Comparison of ENCODE assay signal across 8 cellular contexts in genomic region chr14:37172024-37172869, GRCh38. TPM values are rescaled to one million over a fixed set of nuclear protein-coding genes. Genes with fewer than 3 reads are reported as not detected.
DNase-seq lines count a peak whose midpoint lies in the region; ATAC-seq and TF ChIP-seq lines count a peak whose summit lies in the region.

TSS of gene SLC25A21 (minus strand) at chr14:37172606.

- CTCF ChIA-PET in PC-3 (lab: Charles Lee) = interaction anchor here (0.9 to 1.0 kb wide), 2 partner anchors 61 to 64 kb away, joined by 3 to 4 read pairs; no protein-coding TSS in a partner anchor

- peak within 1 kb of the TSS; percentile 93 for H3K9ac ChIP-seq in PC-3 (ENCODE audit: low read length)

- H3K4me1 ChIP-seq in PC-3 (ENCODE audit: insufficient read depth, low read length) = peaks cover 15% of the 10 kb centered on the region

- BruUV-seq in PC-3 (replicated peaks; lab: Mats Ljungman, UMichigan) = TSS peak; percentile 73

- peak within 1 kb of the TSS; percentile 94 for H3K4me3 Mint-ChIP-seq in HFFc6
- H3K4me3 Mint-ChIP-seq in stimulated activated naive B cell treated with anti-CD40 and anti-IgM and Interleukin-4, amounts not matched to agents 10 μg/mL and 1 μg/mL and 100 μg/mL, for 72 hours = peak within 1 kb of the TSS; percentile 38 to 53

- peak within 1 kb of the TSS; percentile 87 for H3K27ac ChIP-seq in PC-3 (ENCODE audit: low read length)

- peaks cover 22% of the 10 kb centered on the region for H3K4me1 Mint-ChIP-seq in HFFc6 (ENCODE audit: low read depth)
- no peaks in the 10 kb centered on the region for H3K4me1 Mint-ChIP-seq in stimulated activated naive B cell treated with anti-CD40 and anti-IgM and Interleukin-4, amounts not matched to agents 10 μg/mL and 1 μg/mL and 100 μg/mL, for 72 hours

- H3K79me2 ChIP-seq in PC-3 (ENCODE audit: low read length) = peaks cover 27% of the 10 kb centered on the region

- DNase-seq in ACHN = peak; percentile 72
- DNase-seq in HFFc6 = peak; percentile 71
- peak; percentile 87 for DNase-seq in PC-3
- peak; percentile 26 to 79 for DNase-seq in dermis microvascular lymphatic vessel endothelial cell (ENCODE audit: low read depth in 2 of 2)
- DNase-seq in kidney tubule cell (ENCODE audit: low spot score) = peak; percentile 88
- no peak for DNase-seq in stimulated activated naive B cell treated with anti-CD40 and anti-IgM and Interleukin-4, amounts not matched to agents 10 μg/mL and 1 μg/mL and 100 μg/mL, for 72 hours
- no peak for DNase-seq in activated CD4-positive, CD25-positive, alpha-beta regulatory T cell treated with anti-CD3 and anti-CD28 coated beads, Interleukin-2, amount 50 U/mL, for 72 hours

- in situ Hi-C loops in ACHN (cut with HindIII; ENCODE audit: low pct_ligation_motif_present, low pct_unique_long_range_greater_than_20kb, low sequenced_read_pairs) = no loop called here

- H4K20me1 ChIP-seq in PC-3 (ENCODE audit: low read length) = no peaks in the 10 kb centered on the region

- peak within 1 kb of the TSS; percentile 95 for H3K27ac Mint-ChIP-seq in HFFc6
- H3K27ac Mint-ChIP-seq in stimulated activated naive B cell treated with anti-CD40 and anti-IgM and Interleukin-4, amounts not matched to agents 10 μg/mL and 1 μg/mL and 100 μg/mL, for 72 hours = no peak within 1 kb of the TSS

- no peaks in the 10 kb centered on the region for H3F3A ChIP-seq in PC-3 (ENCODE audit: low read length, unreplicated experiment)

- H3K4me3 ChIP-seq in PC-3 (ENCODE audit: low read length) = peak within 1 kb of the TSS; percentile 82

- ATAC-seq in PC-3 = peak; percentile 94
- ATAC-seq in stimulated activated naive B cell treated with anti-CD40 and anti-IgM and Interleukin-4, amounts not matched to agents 10 μg/mL and 1 μg/mL and 100 μg/mL, for 72 hours (replicated peaks) = peak; percentile 39 to 51
- no peak for ATAC-seq in HG03342 (IDR thresholded peaks at IDR 0.05; ENCODE audit: unreplicated experiment)

- H3K9me3 Mint-ChIP-seq in HFFc6 = no peaks in the 10 kb centered on the region
- no peaks in the 10 kb centered on the region for H3K9me3 Mint-ChIP-seq in stimulated activated naive B cell treated with anti-CD40 and anti-IgM and Interleukin-4, amounts not matched to agents 10 μg/mL and 1 μg/mL and 100 μg/mL, for 72 hours

- no peaks in the 10 kb centered on the region for H3K36me3 Mint-ChIP-seq in HFFc6 (ENCODE audit: low read depth)
- H3K36me3 Mint-ChIP-seq in stimulated activated naive B cell treated with anti-CD40 and anti-IgM and Interleukin-4, amounts not matched to agents 10 μg/mL and 1 μg/mL and 100 μg/mL, for 72 hours = no peaks in the 10 kb centered on the region

- H3K27me3 ChIP-seq in PC-3 (ENCODE audit: low read length) = no peaks in the 10 kb centered on the region

- peak within 1 kb of the TSS; percentile 87 for H3K4me2 ChIP-seq in PC-3 (ENCODE audit: low read length)

- TF ChIP-seq CTCF in HFFc6 (IDR thresholded peaks at IDR 0.05) (peak; percentile 38), PC-3 (conservative IDR thresholded peaks at IDR 0.05; ENCODE audit: low read depth, low read length) (0 out of 2 replicates have a peak, but pooled peaks have one; percentile 29)

- peak within 1 kb of the TSS; percentile 91 for H2AFZ ChIP-seq in PC-3 (ENCODE audit: low read length)

- peaks cover 5% of the 10 kb centered on the region; the same call in 1 of the 2 replicates for H3K27me3 Mint-ChIP-seq in HFFc6 (ENCODE audit: insufficient read depth)
- H3K27me3 Mint-ChIP-seq in stimulated activated naive B cell treated with anti-CD40 and anti-IgM and Interleukin-4, amounts not matched to agents 10 μg/mL and 1 μg/mL and 100 μg/mL, for 72 hours = peaks cover 7 to 8% of the 10 kb centered on the region in 2 donors

- no peaks in the 10 kb centered on the region for H3K9me2 ChIP-seq in PC-3 (replicated peaks; ENCODE audit: low read length)

- H3K36me3 ChIP-seq in PC-3 (ENCODE audit: low read depth, low read length) = no peaks in the 10 kb centered on the region

- no peaks in the 10 kb centered on the region for H3K9me3 ChIP-seq in PC-3 (ENCODE audit: low read length)

- intact Hi-C loops in PC-3 (cut with micrococcal nuclease) = loop anchor here (1.0 to 10.0 kb wide), 4 partner anchors 26 to 413 kb away; no protein-coding TSS in a partner anchor

- POLR2A ChIA-PET in PC-3 (lab: Charles Lee; ENCODE audit: unreplicated experiment) = interaction anchor here (0.7 kb wide), 1 partner anchor 26 kb away, joined by 3 read pairs; no protein-coding TSS in a partner anchor

RNA-seq across cellular contexts. Expression of gene SLC25A21, which starts in this region (rescaled TPM):
- total RNA-seq in HFFc6 (2021; fragmentation: NEBNext Ultra II Directional; extraction: Animal tissue kit (Norgen Biotek cat#: 25700)) = 1 to 10 TPM in 1 of 6 experiments, under 1 TPM in 5; 0.33 to 1.1 (median 0.47) TPM
- total RNA-seq in PC-3 (2014; rRNA removed) (0.87 and 1.0 TPM in 2 replicates), dermis microvascular lymphatic vessel endothelial cell (0.38 and 1.0 TPM in 2 replicates)

Comparison
In these comparisons a context has a peak if more than half of its experiments do, and no peak if none do; other contexts are left out.
1. DNase-seq: peak in ACHN (single experiment), HFFc6 (single experiment), PC-3 (single experiment), dermis microvascular lymphatic vessel endothelial cell (2 of 2) and kidney tubule cell (single experiment); none in stimulated activated naive B cell treated with anti-CD40 and anti-IgM and Interleukin-4, amounts not matched to agents 10 μg/mL and 1 μg/mL and 100 μg/mL, for 72 hours (single experiment) and activated CD4-positive, CD25-positive, alpha-beta regulatory T cell treated with anti-CD3 and anti-CD28 coated beads, Interleukin-2, amount 50 U/mL, for 72 hours (single experiment).